ENCODE assay signal across 17 cellular contexts in the genomic region with DNA sequence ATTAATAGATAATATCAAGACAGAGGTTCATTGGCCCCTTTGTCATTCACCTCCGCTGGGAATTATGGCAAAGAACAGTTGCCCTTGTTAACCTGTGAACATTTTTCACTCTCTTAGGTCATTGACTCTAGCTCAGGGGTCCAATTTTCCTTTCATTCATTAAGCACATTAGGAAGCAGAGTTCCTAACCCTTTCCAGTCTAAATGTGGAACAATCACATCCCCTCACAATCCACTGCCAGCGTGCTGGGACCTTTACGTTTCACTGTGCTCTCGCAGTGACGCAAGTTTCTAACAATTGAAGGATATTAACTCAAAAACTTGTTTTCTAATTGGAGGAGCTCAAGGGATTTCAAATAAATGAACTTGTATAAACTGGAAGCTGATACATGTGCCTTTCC.
"Had no signal": no experiment of that assay in that cellular context is flagged by ENCODE, and none has a peak within 500 bp of the region (broad histone marks: within the 10 kb centered on the region; RNA-seq: fewer than 3 reads in every experiment).

No MANE protein-coding gene starts in this region.

- H3K27me3 ChIP-seq: neutrophil, vagina had no signal

- FAIRE-seq: bronchial epithelial cell, islet of Langerhans, TTC549 had no signal

- H3K9me3 Mint-ChIP-seq: WTC11 had no signal

- H3K4me3 ChIP-seq: SK-N-MC, vagina had no signal

- H3K4me1 ChIP-seq: parathyroid adenoma, vagina had no signal

- DNase-seq: activated CD4-positive, alpha-beta memory T cell treated with anti-CD3 and anti-CD28 coated beads for 36 hours; activated CD4-positive, alpha-beta T cell treated with anti-CD3 and anti-CD28 coated beads for 36 hours; effector memory CD4-positive, alpha-beta T cell; foreskin fibroblast; left colon; retina; stimulated activated CD4-positive, alpha-beta T cell treated with anti-CD3 and anti-CD28 coated beads, Interleukin-2, amount 100 ng/mL, for 24 hours had no signal

- H3K79me2 ChIP-seq: parathyroid adenoma had no signal

- H3K4me3 Mint-ChIP-seq: activated CD4-positive, alpha-beta memory T cell treated with anti-CD3 and anti-CD28 coated beads for 36 hours; activated CD4-positive, alpha-beta T cell treated with anti-CD3 and anti-CD28 coated beads for 36 hours; activated naive CD8-positive, alpha-beta T cell; stimulated activated naive CD8-positive, alpha-beta T cell treated with anti-CD3 and anti-CD28 coated beads, Interleukin-15, Interleukin-2, amounts not matched to agents 100 ng/mL and 50 ng/mL, for 24 hours; WTC11 had no signal

- ATAC-seq: activated CD4-positive, alpha-beta T cell treated with anti-CD3 and anti-CD28 coated beads for 36 hours; WTC11 had no signal

- H3K9me3 ChIP-seq: neutrophil, vagina had no signal

- H3K4me1 Mint-ChIP-seq: activated CD4-positive, alpha-beta T cell treated with anti-CD3 and anti-CD28 coated beads for 36 hours; WTC11 had no signal

- H3K36me3 Mint-ChIP-seq: activated CD4-positive, alpha-beta memory T cell treated with anti-CD3 and anti-CD28 coated beads for 36 hours; activated naive CD8-positive, alpha-beta T cell; WTC11 had no signal

- H3K36me3 ChIP-seq: neutrophil, vagina had no signal

- H2AFZ ChIP-seq: parathyroid adenoma had no signal

- H3K27ac ChIP-seq: neutrophil, parathyroid adenoma, SK-N-MC, vagina had no signal

- H3K27me3 Mint-ChIP-seq: activated CD4-positive, alpha-beta memory T cell treated with anti-CD3 and anti-CD28 coated beads for 36 hours; activated CD4-positive, alpha-beta T cell treated with anti-CD3 and anti-CD28 coated beads for 36 hours; activated naive CD8-positive, alpha-beta T cell; stimulated activated naive CD8-positive, alpha-beta T cell treated with anti-CD3 and anti-CD28 coated beads, Interleukin-15, Interleukin-2, amounts not matched to agents 100 ng/mL and 50 ng/mL, for 24 hours had no signal

- H3K27ac Mint-ChIP-seq: activated CD4-positive, alpha-beta memory T cell treated with anti-CD3 and anti-CD28 coated beads for 36 hours; activated CD4-positive, alpha-beta T cell treated with anti-CD3 and anti-CD28 coated beads for 36 hours; activated naive CD8-positive, alpha-beta T cell; stimulated activated naive CD8-positive, alpha-beta T cell treated with anti-CD3 and anti-CD28 coated beads, Interleukin-15, Interleukin-2, amounts not matched to agents 100 ng/mL and 50 ng/mL, for 24 hours; WTC11 had no signal

- H3K9ac ChIP-seq: parathyroid adenoma had no signal
